1 cellular context compared by ENCODE assay signal in genomic region chr7:39702133-39702532, GRCh38.
TF ChIP-seq lines count a peak whose summit lies in the region.

No MANE protein-coding gene starts in this region.

TF ChIP-seq in SK-N-SH, 30 proteins besides CTCF, POLR2A, EP300 and RAD21 (continued from another document):
- TF ChIP-seq, protein P1, sequence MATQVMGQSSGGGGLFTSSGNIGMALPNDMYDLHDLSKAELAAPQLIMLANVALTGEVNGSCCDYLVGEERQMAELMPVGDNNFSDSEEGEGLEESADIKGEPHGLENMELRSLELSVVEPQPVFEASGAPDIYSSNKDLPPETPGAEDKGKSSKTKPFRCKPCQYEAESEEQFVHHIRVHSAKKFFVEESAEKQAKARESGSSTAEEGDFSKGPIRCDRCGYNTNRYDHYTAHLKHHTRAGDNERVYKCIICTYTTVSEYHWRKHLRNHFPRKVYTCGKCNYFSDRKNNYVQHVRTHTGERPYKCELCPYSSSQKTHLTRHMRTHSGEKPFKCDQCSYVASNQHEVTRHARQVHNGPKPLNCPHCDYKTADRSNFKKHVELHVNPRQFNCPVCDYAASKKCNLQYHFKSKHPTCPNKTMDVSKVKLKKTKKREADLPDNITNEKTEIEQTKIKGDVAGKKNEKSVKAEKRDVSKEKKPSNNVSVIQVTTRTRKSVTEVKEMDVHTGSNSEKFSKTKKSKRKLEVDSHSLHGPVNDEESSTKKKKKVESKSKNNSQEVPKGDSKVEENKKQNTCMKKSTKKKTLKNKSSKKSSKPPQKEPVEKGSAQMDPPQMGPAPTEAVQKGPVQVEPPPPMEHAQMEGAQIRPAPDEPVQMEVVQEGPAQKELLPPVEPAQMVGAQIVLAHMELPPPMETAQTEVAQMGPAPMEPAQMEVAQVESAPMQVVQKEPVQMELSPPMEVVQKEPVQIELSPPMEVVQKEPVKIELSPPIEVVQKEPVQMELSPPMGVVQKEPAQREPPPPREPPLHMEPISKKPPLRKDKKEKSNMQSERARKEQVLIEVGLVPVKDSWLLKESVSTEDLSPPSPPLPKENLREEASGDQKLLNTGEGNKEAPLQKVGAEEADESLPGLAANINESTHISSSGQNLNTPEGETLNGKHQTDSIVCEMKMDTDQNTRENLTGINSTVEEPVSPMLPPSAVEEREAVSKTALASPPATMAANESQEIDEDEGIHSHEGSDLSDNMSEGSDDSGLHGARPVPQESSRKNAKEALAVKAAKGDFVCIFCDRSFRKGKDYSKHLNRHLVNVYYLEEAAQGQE (IDR thresholded peaks at IDR 0.05; ENCODE audit: low read depth, low read length) = no peak
- TF ChIP-seq TAF1 (IDR thresholded peaks at IDR 0.05; ENCODE audit: borderline replicate concordance, low read depth, low read length) (no peak), ELF1 (IDR thresholded peaks at IDR 0.05) (no peak), TEAD4 (IDR thresholded peaks at IDR 0.05; ENCODE audit: borderline replicate concordance, insufficient read depth) (no peak), FOXJ3 (CRISPR knock-in tag; IDR thresholded peaks at IDR 0.05) (no peak), POLR2AphosphoS5 (IDR thresholded peaks at IDR 0.05; ENCODE audit: low read depth, low read length) (no peak), GABPA (IDR thresholded peaks at IDR 0.05; ENCODE audit: low read depth) (no peak), SIN3A (IDR thresholded peaks at IDR 0.05; ENCODE audit: borderline replicate concordance, low read depth, low read length) (no peak), IRF3 (IDR thresholded peaks at IDR 0.05; ENCODE audit: low read depth, low read length) (no peak), YY1 (IDR thresholded peaks at IDR 0.05; ENCODE audit: low read depth) (no peak), PBX3 (IDR thresholded peaks at IDR 0.05) (no peak), RCOR1 (IDR thresholded peaks at IDR 0.05; ENCODE audit: low read length) (no peak), RFX5 (IDR thresholded peaks at IDR 0.05; ENCODE audit: low read length) (no peak), FOSL2 (IDR thresholded peaks at IDR 0.05; ENCODE audit: borderline replicate concordance, low read depth) (no peak)
- TF ChIP-seq, protein P2, sequence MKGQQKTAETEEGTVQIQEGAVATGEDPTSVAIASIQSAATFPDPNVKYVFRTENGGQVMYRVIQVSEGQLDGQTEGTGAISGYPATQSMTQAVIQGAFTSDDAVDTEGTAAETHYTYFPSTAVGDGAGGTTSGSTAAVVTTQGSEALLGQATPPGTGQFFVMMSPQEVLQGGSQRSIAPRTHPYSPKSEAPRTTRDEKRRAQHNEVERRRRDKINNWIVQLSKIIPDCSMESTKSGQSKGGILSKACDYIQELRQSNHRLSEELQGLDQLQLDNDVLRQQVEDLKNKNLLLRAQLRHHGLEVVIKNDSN (IDR thresholded peaks at IDR 0.05; ENCODE audit: borderline replicate concordance, low read depth) = no peak
